In the genomic region with DNA sequence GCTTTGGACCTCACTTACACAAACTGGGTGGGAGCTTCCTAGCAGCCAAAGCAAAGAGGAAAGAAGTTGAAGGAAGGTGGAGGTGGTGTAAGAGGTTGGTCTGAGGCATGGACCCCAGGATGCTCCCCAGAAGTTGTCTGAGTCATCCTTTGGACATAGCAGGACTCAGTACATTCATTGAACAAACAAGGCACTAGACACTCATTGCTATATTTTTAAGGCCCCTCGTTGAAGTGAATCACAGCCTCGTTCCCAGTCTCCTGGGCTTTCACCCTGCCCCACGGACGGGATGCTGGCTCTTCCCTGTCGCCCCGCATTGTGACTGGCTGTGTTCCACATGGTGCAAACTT, we compare ENCODE assay signal across 15 cellular contexts.
A peak's percentile ranks its signal among the peaks of the same experiment; 100 is the strongest.
DNase-seq lines count a peak whose midpoint lies in the region; ATAC-seq and TF ChIP-seq lines count a peak whose summit lies in the region.
"Had no signal": no experiment of that assay in that cellular context is flagged by ENCODE, and none has a peak within 500 bp of the region (broad histone marks: within the 10 kb centered on the region; RNA-seq: fewer than 3 reads in every experiment).

No MANE protein-coding gene starts in this region.

- no peaks in the 10 kb centered on the region for H3K4me1 Mint-ChIP-seq in CD14-positive monocyte
- H3K4me1 Mint-ChIP-seq: activated CD8-positive, alpha-beta memory T cell treated with anti-CD3 and anti-CD28 coated beads, Interleukin-2, amount 10 ng/mL, durations not matched to agents 7 days and 5 days; IgD-negative memory B cell; immature natural killer cell had no signal

- DNase-seq in heart left ventricle = no peak
- DNase-seq in left ventricle myocardium superior = no peak
- DNase-seq in breast epithelium (ENCODE audit: low spot score in 2 of 2) = no peak
- DNase-seq in lower lobe of right lung = no peak
- peak; percentile 0 for DNase-seq in transverse colon
- no peak for DNase-seq in adrenal gland
- DNase-seq in CD14-positive monocyte (ENCODE audit: low spot score) = no peak
- DNase-seq in MV-4-11 (lab: John Stamatoyannopoulos, UW) = no peak
- DNase-seq: immature natural killer cell, naive B cell, NCI-H1417 treated with DMSO at 0.1 percent for 48 hours had no signal

- in situ Hi-C loops in transverse colon (cut with MboI; ENCODE audit: low pct_ligation_motif_present in 1 of 4, low pct_unique_long_range_greater_than_20kb in 1 of 4, low sequenced_read_pairs in 3 of 4) = no loop called here

- H3K4me3 ChIP-seq in heart left ventricle (peak overlapping the region in 4 of 12 donors; percentile 15 to 35 (median 28)), breast epithelium (peak overlapping the region in 1 of 3 donors; percentile 49), lower lobe of right lung (no peak overlapping the region), transverse colon (no peak overlapping the region), adrenal gland (no peak overlapping the region)
- H3K4me3 ChIP-seq: SJCRH30 had no signal

- 11 to 39% (median 24%) methylated on average over 6 of the region's 6 CpGs for WGBS in heart left ventricle, 4 donors
- 28 to 58% methylated on average over 2 to 6 of the region's 6 CpGs for WGBS in transverse colon (ENCODE audit: low coverage in 1 of 2), 2 donors
- WGBS in adrenal gland, 4 donors = 30 to 62% (median 44%) methylated on average over 2 to 6 of the region's 6 CpGs

- no peaks in the 10 kb centered on the region for H3K36me3 Mint-ChIP-seq in CD14-positive monocyte
- H3K36me3 Mint-ChIP-seq: activated CD8-positive, alpha-beta memory T cell treated with anti-CD3 and anti-CD28 coated beads, Interleukin-2, amount 10 ng/mL, durations not matched to agents 7 days and 5 days; activated naive CD8-positive, alpha-beta T cell; IgD-negative memory B cell; immature natural killer cell had no signal

- peaks cover 2 to 12% (median 7%) of the 10 kb centered on the region in 7 donors for H3K9me3 Mint-ChIP-seq in CD14-positive monocyte
- H3K9me3 Mint-ChIP-seq: IgD-negative memory B cell, immature natural killer cell had no signal

- H3K27ac ChIP-seq in heart left ventricle (peak overlapping the region; percentile 36 to 90 (median 76)), breast epithelium (peak overlapping the region; percentile 84 to 90), lower lobe of right lung (peak overlapping the region; percentile 77), transverse colon (peak overlapping the region in 1 of 4 donors; percentile 44), adrenal gland (peak overlapping the region in 2 of 5 donors; percentile 78 to 87)
- H3K27ac ChIP-seq: SJCRH30 had no signal

- no peaks in the 10 kb centered on the region for H3K36me3 ChIP-seq in heart left ventricle
- no peaks in the 10 kb centered on the region for H3K36me3 ChIP-seq in breast epithelium
- no peaks in the 10 kb centered on the region for H3K36me3 ChIP-seq in lower lobe of right lung
- no peaks in the 10 kb centered on the region for H3K36me3 ChIP-seq in transverse colon
- H3K36me3 ChIP-seq in adrenal gland (replicated peaks in 1 of 2) = no peaks in the 10 kb centered on the region
- H3K36me3 ChIP-seq: SJCRH30 had no signal

- H3K27me3 ChIP-seq in heart left ventricle = peaks cover 0 to 18% (median 3%) of the 10 kb centered on the region in 9 donors
- no peaks in the 10 kb centered on the region for H3K27me3 ChIP-seq in breast epithelium
- H3K27me3 ChIP-seq in lower lobe of right lung (ENCODE audit: low read depth) = peaks cover 26% of the 10 kb centered on the region
- peaks cover 34% of the 10 kb centered on the region for H3K27me3 ChIP-seq in transverse colon
- H3K27me3 ChIP-seq in adrenal gland = peaks cover 1% of the 10 kb centered on the region

- no peak for TF ChIP-seq EP300 in transverse colon (IDR thresholded peaks at IDR 0.05; ENCODE audit: low read depth)

- intact Hi-C loops in heart left ventricle (cut with DNase I) = loop anchor here in 8 of 10 donors (1.0 to 10.0 kb wide), 6 partner anchors 160 to 281 kb away; partner anchors contain the start of gene ANO1 (in 6 of the 8)
- intact Hi-C loops in left ventricle myocardium superior (cut with micrococcal nuclease) = no loop called here
- intact Hi-C loops in breast epithelium (cut with DNase I; ENCODE audit: low total_unique reads) = loop anchor here (10.0 kb wide), 1 partner anchor 270 kb away; no protein-coding TSS in a partner anchor
- intact Hi-C loops in lower lobe of right lung (cut with DNase I) = loop anchor here (5.0 kb wide), 1 partner anchor 277 kb away; no protein-coding TSS in a partner anchor
- intact Hi-C loops in transverse colon (cut with DNase I; ENCODE audit: low total_unique reads) = no loop called here
- intact Hi-C loops in adrenal gland (cut with DNase I) = no loop called here
- intact Hi-C loops in CD14-positive monocyte (cut with micrococcal nuclease) = loop anchor here in 1 of 2 donors (2.0 kb wide), 1 partner anchor 282 kb away; no protein-coding TSS in a partner anchor

- TF ChIP-seq POLR2A in heart left ventricle (IDR thresholded peaks at IDR 0.05) (no peak), breast epithelium (IDR thresholded peaks at IDR 0.05) (no peak), transverse colon (IDR thresholded peaks at IDR 0.05) (no peak), adrenal gland (IDR thresholded peaks at IDR 0.05) (no peak)

- H3K9me3 ChIP-seq in heart left ventricle (peaks cover 0 to 6% (median 0%) of the 10 kb centered on the region in 12 donors), breast epithelium (no peaks in the 10 kb centered on the region), lower lobe of right lung (no peaks in the 10 kb centered on the region), transverse colon (no peaks in the 10 kb centered on the region), adrenal gland (replicated peaks in 1 of 3) (no peaks in the 10 kb centered on the region)
- H3K9me3 ChIP-seq: SJCRH30 had no signal

- no peak for TF ChIP-seq CTCF in heart left ventricle (IDR thresholded peaks at IDR 0.05)
- no peak for TF ChIP-seq CTCF in breast epithelium (IDR thresholded peaks at IDR 0.05)
- no peak for TF ChIP-seq CTCF in lower lobe of right lung (IDR thresholded peaks at IDR 0.05)
- TF ChIP-seq CTCF in transverse colon (IDR thresholded peaks at IDR 0.05) = no peak
- TF ChIP-seq CTCF in adrenal gland (IDR thresholded peaks at IDR 0.05) = no peak
- no peak for TF ChIP-seq CTCF in CD14-positive monocyte (IDR thresholded peaks at IDR 0.05)

- H3K27ac Mint-ChIP-seq in CD14-positive monocyte = no peak overlapping the region
- H3K27ac Mint-ChIP-seq: activated CD8-positive, alpha-beta memory T cell treated with anti-CD3 and anti-CD28 coated beads, Interleukin-2, amount 10 ng/mL, durations not matched to agents 7 days and 5 days; activated naive CD8-positive, alpha-beta T cell; immature natural killer cell had no signal

- H3K4me3 Mint-ChIP-seq in CD14-positive monocyte = peak overlapping the region in 1 of 2 donors; percentile 52
- H3K4me3 Mint-ChIP-seq: activated CD8-positive, alpha-beta memory T cell treated with anti-CD3 and anti-CD28 coated beads, Interleukin-2, amount 10 ng/mL, durations not matched to agents 7 days and 5 days; activated naive CD8-positive, alpha-beta T cell; immature natural killer cell; naive B cell had no signal

- H3K27me3 Mint-ChIP-seq in CD14-positive monocyte (ENCODE audit: low read depth in 3 of 3) = peaks cover 15 to 30% (median 28%) of the 10 kb centered on the region in 3 donors
- H3K27me3 Mint-ChIP-seq: activated CD8-positive, alpha-beta memory T cell treated with anti-CD3 and anti-CD28 coated beads, Interleukin-2, amount 10 ng/mL, durations not matched to agents 7 days and 5 days had no signal

- peaks cover 3 to 42% (median 29%) of the 10 kb centered on the region in 12 donors for H3K4me1 ChIP-seq in heart left ventricle
- H3K4me1 ChIP-seq in breast epithelium = peaks cover 15 to 18% of the 10 kb centered on the region in 2 donors
- peaks cover 27% of the 10 kb centered on the region for H3K4me1 ChIP-seq in lower lobe of right lung
- H3K4me1 ChIP-seq in transverse colon = peaks cover 0 to 22% (median 13%) of the 10 kb centered on the region in 4 donors
- H3K4me1 ChIP-seq in adrenal gland (replicated peaks in 1 of 2) = peaks cover 17 to 28% of the 10 kb centered on the region in 2 donors
- H3K4me1 ChIP-seq: SJCRH30 had no signal

- ATAC-seq in heart left ventricle (peak in 1 of 4 donors; percentile 2), left ventricle myocardium superior (no peak), lower lobe of right lung (no peak)
- ATAC-seq: activated CD8-positive, alpha-beta memory T cell treated with anti-CD3 and anti-CD28 coated beads, Interleukin-2, amount 10 ng/mL, durations not matched to agents 7 days and 5 days had no signal

Comparison
In these comparisons a context has a peak if more than half of its experiments do, and no peak if none do; other contexts are left out.
1. intact Hi-C loops: an anchor here in heart left ventricle (1.0 to 10.0 kb wide), breast epithelium (10.0 kb wide) and lower lobe of right lung (5.0 kb wide); none called in left ventricle myocardium superior, transverse colon and adrenal gland.